Comparison of ENCODE assay signal across 8 cellular contexts in the genomic region with DNA sequence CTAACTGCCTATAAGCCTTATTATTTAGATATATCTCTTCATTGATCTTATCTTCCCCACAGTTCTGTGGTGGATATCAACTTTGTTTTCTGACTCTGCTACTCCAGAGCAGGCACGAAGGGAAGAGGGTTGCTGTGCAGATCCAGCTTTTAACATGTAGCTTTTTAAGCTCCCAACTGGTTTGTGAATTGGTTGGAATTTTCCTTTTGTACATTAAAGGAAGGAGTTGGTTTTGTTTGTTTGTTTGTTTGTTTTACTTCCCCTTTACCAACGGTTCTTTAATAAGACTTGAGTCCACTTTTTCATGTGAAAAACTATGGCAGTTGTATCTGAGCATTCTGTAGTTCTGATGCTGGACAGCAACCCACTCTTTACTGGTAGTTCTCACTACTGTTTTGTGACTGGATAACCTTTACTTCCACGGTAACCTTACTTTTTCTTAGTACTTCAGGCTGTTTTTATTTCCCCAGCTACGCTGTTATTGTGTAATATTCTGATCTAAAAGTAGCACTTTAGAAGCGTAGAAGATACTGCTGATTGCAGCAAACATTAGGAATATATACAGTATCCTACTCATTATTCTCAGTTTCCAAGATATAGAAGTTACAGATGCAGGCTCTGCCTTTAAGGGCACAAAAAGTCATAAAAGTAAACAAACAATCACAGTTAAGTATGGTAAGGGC. TPM values are rescaled to one million over a fixed set of nuclear protein-coding genes. Genes with fewer than 3 reads are reported as not detected.
A peak's percentile ranks its signal among the peaks of the same experiment; 100 is the strongest.
DNase-seq lines count a peak whose midpoint lies in the region; ATAC-seq and TF ChIP-seq lines count a peak whose summit lies in the region.

No MANE protein-coding gene starts in this region.

- CTCF ChIA-PET in PC-9 (lab: Charles Lee), result interaction anchor here (0.5 to 0.6 kb wide), 2 partner anchors 7 to 15 kb away, joined by 3 read pairs; no protein-coding TSS in a partner anchor

- H4K20me1 ChIP-seq in GM23248 (ENCODE audit: insufficient read depth), result no peaks in the 10 kb centered on the region
- H4K20me1 ChIP-seq in PC-9 (ENCODE audit: insufficient read depth), result no peaks in the 10 kb centered on the region

- H3K27ac ChIP-seq in GM23248 (no peak overlapping the region), PC-9 (no peak overlapping the region), sigmoid colon (no peak overlapping the region), aorta (ENCODE audit: low read depth in 1 of 2, low read length in 2 of 2) (no peak overlapping the region)

- H3K9me3 ChIP-seq in GM23248 (ENCODE audit: low read depth), result no peaks in the 10 kb centered on the region
- H3K9me3 ChIP-seq in PC-9 (ENCODE audit: insufficient read depth, low read depth), result no peaks in the 10 kb centered on the region
- H3K9me3 ChIP-seq in endocrine pancreas (ENCODE audit: control insufficient read depth, low read length), result no peaks in the 10 kb centered on the region
- H3K9me3 ChIP-seq in sigmoid colon, result no peaks in the 10 kb centered on the region
- no peaks in the 10 kb centered on the region for H3K9me3 ChIP-seq in aorta (ENCODE audit: control insufficient read depth, low read length)

- peak overlapping the region; percentile 88 for H3K4me3 ChIP-seq in GM23248
- H3K4me3 ChIP-seq in PC-9, result peak overlapping the region; percentile 98
- peak overlapping the region; percentile 93 for H3K4me3 ChIP-seq in endocrine pancreas (ENCODE audit: control insufficient read depth, insufficient read depth, low read length)
- peak overlapping the region in 3 of 4 donors; percentile 2 to 85 (median 82) for H3K4me3 ChIP-seq in sigmoid colon
- H3K4me3 ChIP-seq in aorta (ENCODE audit: low read length in 2 of 2), result peak overlapping the region in 1 of 2 donors; percentile 24

- H3K27me3 ChIP-seq in GM23248 (replicated peaks; ENCODE audit: insufficient read depth) (no peaks in the 10 kb centered on the region), PC-9 (ENCODE audit: insufficient read depth, low read depth) (no peaks in the 10 kb centered on the region), endocrine pancreas (ENCODE audit: control insufficient read depth, insufficient read depth, low read length) (no peaks in the 10 kb centered on the region), sigmoid colon (no peaks in the 10 kb centered on the region), aorta (ENCODE audit: control insufficient read depth in 1 of 2, insufficient read depth in 2 of 2, low read length in 1 of 2) (no peaks in the 10 kb centered on the region)

- H3K4me2 ChIP-seq in GM23248 (ENCODE audit: unreplicated experiment) (peak overlapping the region; percentile 93), PC-9 (peak overlapping the region; percentile 92)

- ATAC-seq in aorta (ENCODE audit: low FRiP score), result no peak
- no peak for ATAC-seq in HG02970 (IDR thresholded peaks at IDR 0.05; ENCODE audit: low FRiP score, unreplicated experiment)

- no peaks in the 10 kb centered on the region for H3K9me2 ChIP-seq in GM23248 (ENCODE audit: insufficient read depth)
- no peaks in the 10 kb centered on the region for H3K9me2 ChIP-seq in PC-9 (ENCODE audit: insufficient read depth)

- POLR2A ChIA-PET in PC-9 (lab: Charles Lee; ENCODE audit: unreplicated experiment), result no interaction called here

- no peak for TF ChIP-seq POLR2A in sigmoid colon (IDR thresholded peaks at IDR 0.05)

- TF ChIP-seq EP300 in sigmoid colon (IDR thresholded peaks at IDR 0.05), result no peak

- DNase-seq in GM23248 (peak; percentile 56), PC-9 (no peak), sigmoid colon (no peak), aorta (no peak), GDM1 (lab: John Stamatoyannopoulos, UW) (no peak), NCI-H1930 (lab: John Stamatoyannopoulos, UW) (no peak)

- 48 to 49% methylated on average over 5 of the region's 5 CpGs for WGBS in GM23248 (ENCODE audit: low coverage in 1 of 2, low lambda C conversion rate in 2 of 2, missing lambda C conversion rate in 2 of 2), 2 experiments
- WGBS in sigmoid colon, 2 donors, result 45 to 56% methylated on average over 5 of the region's 5 CpGs
- 44 to 51% methylated on average over 5 of the region's 5 CpGs for WGBS in aorta, 2 donors

- H3K4me1 ChIP-seq in GM23248 (ENCODE audit: insufficient read depth) (peaks cover 21% of the 10 kb centered on the region), PC-9 (replicated peaks; ENCODE audit: insufficient read depth) (peaks cover 19% of the 10 kb centered on the region), endocrine pancreas (ENCODE audit: control insufficient read depth, insufficient read depth, low read length) (peaks cover 15% of the 10 kb centered on the region), sigmoid colon (peaks cover 0 to 48% (median 32%) of the 10 kb centered on the region in 4 donors), aorta (ENCODE audit: control insufficient read depth in 1 of 2, insufficient read depth in 2 of 2, low read length in 2 of 2) (peaks cover 2 to 10% of the 10 kb centered on the region in 2 donors)

- TF ChIP-seq CTCF in PC-9 (conservative IDR thresholded peaks at IDR 0.05), result no peak
- no peak for TF ChIP-seq CTCF in sigmoid colon (IDR thresholded peaks at IDR 0.05)

- intact Hi-C loops in PC-9 (cut with micrococcal nuclease; ENCODE audit: unreplicated experiment), result loop anchor here (5.0 kb wide), 1 partner anchor 285 kb away; the partner anchor contains the start of gene TSNAX
- intact Hi-C loops in sigmoid colon (cut with DNase I), result loop anchor here (5.0 to 10.0 kb wide), 3 partner anchors 95 to 350 kb away; partner anchors contain the start of genes ARV1, EXOC8, SPRTN and TTC13
- intact Hi-C loops in aorta (cut with DNase I), result loop anchor here in 1 of 2 donors (5.0 kb wide), 1 partner anchor 285 kb away; the partner anchor contains the start of gene TSNAX

- H3K79me2 ChIP-seq in GM23248 (ENCODE audit: insufficient read depth), result peaks cover 83% of the 10 kb centered on the region
- H3K79me2 ChIP-seq in PC-9 (ENCODE audit: low read depth), result peaks cover 64% of the 10 kb centered on the region

- H3K36me3 ChIP-seq in GM23248 (ENCODE audit: low read depth), result peaks cover 7% of the 10 kb centered on the region; the same call in 1 of the 2 replicates
- H3K36me3 ChIP-seq in PC-9 (ENCODE audit: low read depth), result peaks cover 19% of the 10 kb centered on the region; the same call in 1 of the 2 replicates
- no peaks in the 10 kb centered on the region for H3K36me3 ChIP-seq in endocrine pancreas (ENCODE audit: control insufficient read depth, insufficient read depth, low read length)
- peaks cover 0 to 13% (median 2%) of the 10 kb centered on the region in 4 donors for H3K36me3 ChIP-seq in sigmoid colon
- peaks cover 3 to 4% of the 10 kb centered on the region in 2 donors for H3K36me3 ChIP-seq in aorta (ENCODE audit: control insufficient read depth in 1 of 2, insufficient read depth in 2 of 2, low read length in 1 of 2)

- H3K9ac ChIP-seq in GM23248, result no peak overlapping the region
- H3K9ac ChIP-seq in endocrine pancreas (ENCODE audit: control insufficient read depth, insufficient read depth, low read length), result no peak overlapping the region

- H2AFZ ChIP-seq in GM23248 (no peak overlapping the region), PC-9 (peak overlapping the region; percentile 100; the same call in 1 of the 2 replicates)

- H3F3A ChIP-seq in GM23248 (ENCODE audit: insufficient read depth) (no peaks in the 10 kb centered on the region), PC-9 (ENCODE audit: insufficient read depth, low read depth) (no peaks in the 10 kb centered on the region)

- in situ Hi-C loops in GM23248 (cut with MboI), result no loop called here

- no TSS peak for BruUV-seq in PC-9 (replicated peaks; lab: Mats Ljungman, UMichigan)

RNA-seq across cellular contexts. Expression of gene GNPAT, which starts 1.6 kb away (rescaled TPM):
- total RNA-seq in GM23248 (2014; rRNA removed; shearing (Covaris generic)), result 35.8 and 47.2 TPM in 2 replicates
- polyA plus RNA-seq in GM23248 (2016; fragmentation: Nextera tagmentation; extraction: Ambion mirVana) (35.4 and 37.6 TPM in 2 replicates), sigmoid colon (10 to 100 TPM; 29.4 to 34.0 (median 29.9) TPM), aorta (10 to 100 TPM; 29.9 to 36.1 TPM)
- total RNA-seq in PC-9 (2021) (21.8 and 22.3 TPM in 2 replicates), sigmoid colon (10 to 100 TPM; 45.9 to 58.9 (median 50.5) TPM), aorta (10 to 100 TPM; 33.5 to 36.6 TPM)
